Comparison of ENCODE assay signal across 1 cellular context in genomic region chr14:70698288-70698687, GRCh38.
TF ChIP-seq lines count a peak whose summit lies in the region.

No MANE protein-coding gene starts in this region.

TF ChIP-seq in GM23338, 12 proteins besides CTCF, POLR2A, EP300 and RAD21 (continued from another document):
- TF ChIP-seq, protein P1, sequence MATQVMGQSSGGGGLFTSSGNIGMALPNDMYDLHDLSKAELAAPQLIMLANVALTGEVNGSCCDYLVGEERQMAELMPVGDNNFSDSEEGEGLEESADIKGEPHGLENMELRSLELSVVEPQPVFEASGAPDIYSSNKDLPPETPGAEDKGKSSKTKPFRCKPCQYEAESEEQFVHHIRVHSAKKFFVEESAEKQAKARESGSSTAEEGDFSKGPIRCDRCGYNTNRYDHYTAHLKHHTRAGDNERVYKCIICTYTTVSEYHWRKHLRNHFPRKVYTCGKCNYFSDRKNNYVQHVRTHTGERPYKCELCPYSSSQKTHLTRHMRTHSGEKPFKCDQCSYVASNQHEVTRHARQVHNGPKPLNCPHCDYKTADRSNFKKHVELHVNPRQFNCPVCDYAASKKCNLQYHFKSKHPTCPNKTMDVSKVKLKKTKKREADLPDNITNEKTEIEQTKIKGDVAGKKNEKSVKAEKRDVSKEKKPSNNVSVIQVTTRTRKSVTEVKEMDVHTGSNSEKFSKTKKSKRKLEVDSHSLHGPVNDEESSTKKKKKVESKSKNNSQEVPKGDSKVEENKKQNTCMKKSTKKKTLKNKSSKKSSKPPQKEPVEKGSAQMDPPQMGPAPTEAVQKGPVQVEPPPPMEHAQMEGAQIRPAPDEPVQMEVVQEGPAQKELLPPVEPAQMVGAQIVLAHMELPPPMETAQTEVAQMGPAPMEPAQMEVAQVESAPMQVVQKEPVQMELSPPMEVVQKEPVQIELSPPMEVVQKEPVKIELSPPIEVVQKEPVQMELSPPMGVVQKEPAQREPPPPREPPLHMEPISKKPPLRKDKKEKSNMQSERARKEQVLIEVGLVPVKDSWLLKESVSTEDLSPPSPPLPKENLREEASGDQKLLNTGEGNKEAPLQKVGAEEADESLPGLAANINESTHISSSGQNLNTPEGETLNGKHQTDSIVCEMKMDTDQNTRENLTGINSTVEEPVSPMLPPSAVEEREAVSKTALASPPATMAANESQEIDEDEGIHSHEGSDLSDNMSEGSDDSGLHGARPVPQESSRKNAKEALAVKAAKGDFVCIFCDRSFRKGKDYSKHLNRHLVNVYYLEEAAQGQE (IDR thresholded peaks at IDR 0.05; ENCODE audit: unreplicated experiment): no peak
- no peak for TF ChIP-seq ZNF331 (CRISPR knock-in tag; IDR thresholded peaks at IDR 0.05; ENCODE audit: low read depth)
- no peak for TF ChIP-seq POLR2AphosphoS5 (IDR thresholded peaks at IDR 0.05; ENCODE audit: low read depth)
- TF ChIP-seq NANOG (IDR thresholded peaks at IDR 0.05; ENCODE audit: borderline replicate concordance): no peak
- no peak for TF ChIP-seq CREB1 (CRISPR knock-in tag; IDR thresholded peaks at IDR 0.05; ENCODE audit: low read depth)
- no peak for TF ChIP-seq EZH2phosphoT487 (IDR thresholded peaks at IDR 0.05; ENCODE audit: unreplicated experiment)
TF ChIP-seq in GM23338: peak in this region for 0.
